Comparison of ENCODE assay signal across 8 cellular contexts in genomic region chr5:174793684-174794328, GRCh38.
A peak's percentile ranks its signal among the peaks of the same experiment; 100 is the strongest.
DNase-seq lines count a peak whose midpoint lies in the region; ATAC-seq, FAIRE-seq and TF ChIP-seq lines count a peak whose summit lies in the region.

No MANE protein-coding gene starts in this region.

- H3K4me1 ChIP-seq in psoas muscle, result no peaks in the 10 kb centered on the region

- H3K27ac ChIP-seq in AG04450 (ENCODE audit: low read depth, low read length) (no peak overlapping the region), psoas muscle (no peak overlapping the region)

- FAIRE-seq in GM12892 (lab: Jason Lieb, UNC), result peak; percentile 78

- TF ChIP-seq CTCF in AG04450 (IDR thresholded peaks at IDR 0.05; ENCODE audit: low read depth, low read length) (peak; percentile 90), psoas muscle (IDR thresholded peaks at IDR 0.05) (peak; percentile 68)

- H3K27me3 ChIP-seq in AG04450 (ENCODE audit: control insufficient read depth, insufficient read depth, low read length), result peaks cover 9% of the 10 kb centered on the region
- peaks cover 2 to 15% (median 10%) of the 10 kb centered on the region in 3 donors for H3K27me3 ChIP-seq in psoas muscle (ENCODE audit: insufficient read depth in 3 of 3, low read length in 2 of 3)

- intact Hi-C loops in left cardiac atrium (cut with DNase I), result loop anchor here in 1 of 2 donors (1.0 kb wide), 1 partner anchor 375 kb away; no protein-coding TSS in a partner anchor
- intact Hi-C loops in psoas muscle (cut with DNase I), result loop anchor here (2.0 kb wide), 2 partner anchors 373 to 375 kb away; no protein-coding TSS in a partner anchor

- TF ChIP-seq POLR2A in GM12892 (IDR thresholded peaks at IDR 0.05; ENCODE audit: low read depth, low read length), result no peak

- CTCF ChIA-PET in AG04450 (lab: Charles Lee), result interaction anchor here (0.5 to 7.8 kb wide), 31 partner anchors 8 to 473 kb away, joined by 3 to 133 read pairs (median 4); no protein-coding TSS in a partner anchor

- DNase-seq in AG04450 (ENCODE audit: low read depth, low spot score), result no peak
- peak; percentile 36 for DNase-seq in GM12892 (ENCODE audit: insufficient read length)
- DNase-seq in HK-2 (ENCODE audit: unreplicated experiment), result peak; percentile 38
- peak; percentile 74 for DNase-seq in SK-N-DZ (ENCODE audit: low spot score)
- peak; percentile 8 for DNase-seq in activated naive CD8-positive, alpha-beta T cell treated with anti-CD3 and anti-CD28 coated beads, Interleukin-2, amount 50 U/mL, for 16 hours (ENCODE audit: low read depth, low spot score)
- DNase-seq in left cardiac atrium, result peak; percentile 45
- DNase-seq in psoas muscle, result peak; percentile 45 to 65
- DNase-seq in effector CD8-positive, alpha-beta T cell (lab: John Stamatoyannopoulos, UW), result no peak

- POLR2A ChIA-PET in AG04450 (lab: Yijun Ruan, JAX), result interaction anchor here (0.6 to 1.0 kb wide), 2 partner anchors 374 to 392 kb away, joined by 5 to 6 read pairs; no protein-coding TSS in a partner anchor

- ATAC-seq in left cardiac atrium (peak; percentile 38 to 84), psoas muscle (peak; percentile 59 to 79 (median 72))

- no peak overlapping the region for H3K4me3 ChIP-seq in AG04450 (ENCODE audit: low read depth, low read length)
- no peak overlapping the region for H3K4me3 ChIP-seq in psoas muscle

- H3K9me3 ChIP-seq in AG04450 (ENCODE audit: control insufficient read depth, insufficient read depth, low read length) (no peaks in the 10 kb centered on the region), psoas muscle (no peaks in the 10 kb centered on the region)

- WGBS in psoas muscle, 3 donors, result 1 to 2% (median 2%) methylated on average over 31 of the region's 31 CpGs

- H3K36me3 ChIP-seq in psoas muscle (ENCODE audit: insufficient read depth in 1 of 2, low read depth in 1 of 2), result no peaks in the 10 kb centered on the region

Comparison
In these comparisons a context has a peak if more than half of its experiments do, and no peak if none do; other contexts are left out.
1. DNase-seq: peak in GM12892 (single experiment), HK-2 (single experiment), SK-N-DZ (single experiment), activated naive CD8-positive, alpha-beta T cell treated with anti-CD3 and anti-CD28 coated beads, Interleukin-2, amount 50 U/mL, for 16 hours (single experiment), left cardiac atrium (single experiment) and psoas muscle (2 of 2); none in AG04450 (single experiment) and effector CD8-positive, alpha-beta T cell (single experiment).